In genomic region chr20:47172579-47172978, GRCh38 we compare ENCODE assay signal across 25 cellular contexts.
DNase-seq lines count a peak whose midpoint lies in the region; ATAC-seq, FAIRE-seq and TF ChIP-seq lines count a peak whose summit lies in the region.
"Had no signal": no experiment of that assay in that cellular context is flagged by ENCODE, and none has a peak within 500 bp of the region (broad histone marks: within the 10 kb centered on the region; RNA-seq: fewer than 3 reads in every experiment).

No MANE protein-coding gene starts in this region.

- H3K4me3 ChIP-seq in GM23338 = no peak overlapping the region
- no peak overlapping the region for H3K4me3 ChIP-seq in RWPE2 (ENCODE audit: severe bottlenecking)
- H3K4me3 ChIP-seq in smooth muscle cell = no peak overlapping the region
- no peak overlapping the region for H3K4me3 ChIP-seq in suprapubic skin
- H3K4me3 ChIP-seq: BLaER1, GM12878, GM23248, HAP-1 had no signal

- H3K9me3 Mint-ChIP-seq in GM23338 = no peaks in the 10 kb centered on the region
- H3K9me3 Mint-ChIP-seq: CD4-positive, CD25-positive, alpha-beta regulatory T cell; CD8-positive, alpha-beta T cell; HFFc6 had no signal

- H3F3A ChIP-seq in GM23338 (replicated peaks; ENCODE audit: low read depth) = no peaks in the 10 kb centered on the region
- no peaks in the 10 kb centered on the region for H3F3A ChIP-seq in smooth muscle cell (ENCODE audit: low read depth)

- H3K27ac Mint-ChIP-seq in GM23338 = no peak overlapping the region
- H3K27ac Mint-ChIP-seq: B cell; CD4-positive, CD25-positive, alpha-beta regulatory T cell; CD8-positive, alpha-beta T cell; HFFc6 had no signal

- no peak for TF ChIP-seq CTCF in GM23338 (conservative IDR thresholded peaks at IDR 0.05; ENCODE audit: low read depth in 2 of 2)
- no peak for TF ChIP-seq CTCF in RWPE2 (IDR thresholded peaks at IDR 0.05; ENCODE audit: poor library complexity, severe bottlenecking)
- no peak for TF ChIP-seq CTCF in smooth muscle cell (IDR thresholded peaks at IDR 0.05; ENCODE audit: borderline replicate concordance, insufficient read depth, poor library complexity, severe bottlenecking)
- no peak for TF ChIP-seq CTCF in suprapubic skin (IDR thresholded peaks at IDR 0.05)

- H3K27me3 ChIP-seq in GM23338 (ENCODE audit: insufficient read depth) (no peaks in the 10 kb centered on the region), RWPE2 (ENCODE audit: insufficient read depth, poor library complexity, severe bottlenecking) (no peaks in the 10 kb centered on the region), smooth muscle cell (ENCODE audit: low read depth) (no peaks in the 10 kb centered on the region), suprapubic skin (no peaks in the 10 kb centered on the region)
- H3K27me3 ChIP-seq: BLaER1 had no signal

- H3K9me3 ChIP-seq in RWPE2 (ENCODE audit: severe bottlenecking) = no peaks in the 10 kb centered on the region
- H3K9me3 ChIP-seq in smooth muscle cell (replicated peaks; ENCODE audit: low read depth) = no peaks in the 10 kb centered on the region
- H3K9me3 ChIP-seq in suprapubic skin = no peaks in the 10 kb centered on the region
- H3K9me3 ChIP-seq: BLaER1, Caco-2, HAP-1 had no signal

- H2AFZ ChIP-seq in GM23338 (peak overlapping the region; percentile 56; the same call in 1 of the 2 replicates), smooth muscle cell (ENCODE audit: low read depth) (no peak overlapping the region)
- H2AFZ ChIP-seq: GM23248 had no signal

- no peak overlapping the region for H3K27ac ChIP-seq in GM23338 (ENCODE audit: low read depth)
- H3K27ac ChIP-seq in RWPE2 (ENCODE audit: poor library complexity, severe bottlenecking) = no peak overlapping the region
- no peak overlapping the region for H3K27ac ChIP-seq in smooth muscle cell (ENCODE audit: low read depth)
- no peak overlapping the region for H3K27ac ChIP-seq in suprapubic skin
- H3K27ac ChIP-seq: 22Rv1, BLaER1, C4-2B, GM23248 had no signal

- no peak for ATAC-seq in GM23338
- no peak; the same call in 2 of the 3 replicates for ATAC-seq in RWPE2 (ENCODE audit: low read depth)
- ATAC-seq: CD8-positive, alpha-beta T cell; GM12878 had no signal

- H3K79me2 ChIP-seq in GM23338 (replicated peaks; ENCODE audit: insufficient read depth) = no peaks in the 10 kb centered on the region
- H3K79me2 ChIP-seq in smooth muscle cell (ENCODE audit: low read depth) = no peaks in the 10 kb centered on the region

- H3K9ac ChIP-seq in smooth muscle cell (ENCODE audit: low read depth) = no peak overlapping the region
- H3K9ac ChIP-seq: BLaER1, GM23248 had no signal

- TF ChIP-seq EP300 in suprapubic skin (IDR thresholded peaks at IDR 0.05) = no peak

- FAIRE-seq in urothelium cell line (lab: Jason Lieb, UNC) = peak; percentile 52
- FAIRE-seq: A204.1, GM12878, GM19239, H54 had no signal

- DNase-seq in GM23338 (ENCODE audit: low spot score) (no peak), RWPE2 (ENCODE audit: low spot score) (peak; percentile 84), posterior vena cava (ENCODE audit: low spot score) (peak; percentile 78), urothelium cell line (ENCODE audit: low spot score) (no peak), smooth muscle cell (lab: John Stamatoyannopoulos, UW; ENCODE audit: unreplicated experiment) (no peak), DMS53 treated with DMSO at 0.1 percent for 48 hours (lab: John Stamatoyannopoulos, UW; ENCODE audit: unreplicated experiment) (no peak), suprapubic skin (ENCODE audit: low spot score in 2 of 2) (no peak)
- DNase-seq: Caco-2; CD4-positive, CD25-positive, alpha-beta regulatory T cell; CD8-positive, alpha-beta T cell; DMS153; DMS79; EL; GDM1; GM23248; HFFc6 had no signal

- WGBS in smooth muscle cell (ENCODE audit: low lambda C conversion rate) = 93% methylated on average over 16 of the region's 16 CpGs
- WGBS in suprapubic skin = 86% methylated on average over 16 of the region's 16 CpGs

- no peak overlapping the region for H3K4me2 ChIP-seq in GM23338
- no peak overlapping the region for H3K4me2 ChIP-seq in smooth muscle cell
- H3K4me2 ChIP-seq: BLaER1 had no signal

- no peaks in the 10 kb centered on the region for H3K9me2 ChIP-seq in GM23338 (ENCODE audit: insufficient read depth)

- no peaks in the 10 kb centered on the region for H3K36me3 Mint-ChIP-seq in GM23338 (ENCODE audit: low read depth)
- H3K36me3 Mint-ChIP-seq: CD4-positive, CD25-positive, alpha-beta regulatory T cell; CD8-positive, alpha-beta T cell had no signal

- H3K4me1 ChIP-seq in GM23338 (ENCODE audit: insufficient read depth) (no peaks in the 10 kb centered on the region), RWPE2 (ENCODE audit: insufficient read depth, poor library complexity, severe bottlenecking) (no peaks in the 10 kb centered on the region), smooth muscle cell (ENCODE audit: low read depth) (no peaks in the 10 kb centered on the region), suprapubic skin (peaks cover 10% of the 10 kb centered on the region)
- H3K4me1 ChIP-seq: BLaER1, Caco-2, HAP-1 had no signal

- no peaks in the 10 kb centered on the region; the same call in 2 of the 3 replicates for H3K4me1 Mint-ChIP-seq in GM23338
- H3K4me1 Mint-ChIP-seq: B cell; CD4-positive, CD25-positive, alpha-beta regulatory T cell had no signal

- H4K20me1 ChIP-seq in GM23338 (replicated peaks; ENCODE audit: insufficient read depth) (no peaks in the 10 kb centered on the region), smooth muscle cell (ENCODE audit: low read depth) (no peaks in the 10 kb centered on the region)
- H4K20me1 ChIP-seq: BLaER1 had no signal

- no peak for TF ChIP-seq POLR2A in suprapubic skin (IDR thresholded peaks at IDR 0.05)

- H3K27me3 Mint-ChIP-seq in GM23338 (ENCODE audit: insufficient read depth, low read depth, poor library complexity) = peaks cover 2% of the 10 kb centered on the region

- H3K36me3 ChIP-seq in GM23338 (ENCODE audit: insufficient read depth) = no peaks in the 10 kb centered on the region
- no peaks in the 10 kb centered on the region for H3K36me3 ChIP-seq in RWPE2 (ENCODE audit: low read depth)
- H3K36me3 ChIP-seq in smooth muscle cell (ENCODE audit: low read depth) = no peaks in the 10 kb centered on the region
- no peaks in the 10 kb centered on the region for H3K36me3 ChIP-seq in suprapubic skin
- H3K36me3 ChIP-seq: BLaER1, HAP-1 had no signal

- intact Hi-C loops in posterior vena cava (cut with DNase I) = no loop called here

- no peak overlapping the region for H3K4me3 Mint-ChIP-seq in GM23338
- H3K4me3 Mint-ChIP-seq: B cell; CD4-positive, CD25-positive, alpha-beta regulatory T cell; CD8-positive, alpha-beta T cell; HFFc6 had no signal

TF ChIP-seq in GM23338, 12 proteins besides CTCF, POLR2A, EP300 and RAD21:
- TF ChIP-seq EZH2 (IDR thresholded peaks at IDR 0.05; ENCODE audit: low read depth, unreplicated experiment) (no peak), ZNF114 (CRISPR knock-in tag; IDR thresholded peaks at IDR 0.05) (no peak), REST (IDR thresholded peaks at IDR 0.05; ENCODE audit: unreplicated experiment) (no peak), ZNF331 (CRISPR knock-in tag; IDR thresholded peaks at IDR 0.05; ENCODE audit: low read depth) (no peak)

Comparison
In these comparisons a context has a peak if more than half of its experiments do, and no peak if none do; other contexts are left out.
1. DNase-seq: peak in RWPE2 (single experiment) and posterior vena cava (single experiment); none in GM23338 (single experiment), urothelium cell line (single experiment), smooth muscle cell (single experiment), DMS53 treated with DMSO at 0.1 percent for 48 hours (single experiment) and suprapubic skin (0 of 2).